15 cellular contexts compared by ENCODE assay signal in genomic region chr6:157186785-157187181, GRCh38.
A peak's percentile ranks its signal among the peaks of the same experiment; 100 is the strongest.
DNase-seq lines count a peak whose midpoint lies in the region; ATAC-seq and TF ChIP-seq lines count a peak whose summit lies in the region.
"Had no signal": no experiment of that assay in that cellular context is flagged by ENCODE, and none has a peak within 500 bp of the region (broad histone marks: within the 10 kb centered on the region; RNA-seq: fewer than 3 reads in every experiment).

No MANE protein-coding gene starts in this region.

- H3K9me3 Mint-ChIP-seq in neural progenitor cell, result no peaks in the 10 kb centered on the region
- H3K9me3 Mint-ChIP-seq: memory B cell had no signal

- H3K27me3 ChIP-seq in heart left ventricle, result no peaks in the 10 kb centered on the region
- H3K27me3 ChIP-seq in Karpas-422 (ENCODE audit: low read length), result no peaks in the 10 kb centered on the region
- H3K27me3 ChIP-seq in hepatocyte, result no peaks in the 10 kb centered on the region
- no peaks in the 10 kb centered on the region for H3K27me3 ChIP-seq in transverse colon
- H3K27me3 ChIP-seq in neural progenitor cell, result no peaks in the 10 kb centered on the region
- H3K27me3 ChIP-seq: neutrophil had no signal

- peaks cover 32% of the 10 kb centered on the region for H3K4me1 Mint-ChIP-seq in neural progenitor cell

- H3K4me1 ChIP-seq in heart left ventricle, result peaks cover 0 to 38% (median 14%) of the 10 kb centered on the region in 12 donors
- peaks cover 29% of the 10 kb centered on the region for H3K4me1 ChIP-seq in Karpas-422 (ENCODE audit: low read length)
- peaks cover 20% of the 10 kb centered on the region for H3K4me1 ChIP-seq in hepatocyte (ENCODE audit: insufficient read depth)
- H3K4me1 ChIP-seq in transverse colon, result peaks cover 8 to 33% (median 19%) of the 10 kb centered on the region in 4 donors
- no peaks in the 10 kb centered on the region for H3K4me1 ChIP-seq in neural progenitor cell

- peaks cover 9% of the 10 kb centered on the region for H3F3A ChIP-seq in neural progenitor cell (ENCODE audit: low read depth)

- no peaks in the 10 kb centered on the region for H3K9me2 ChIP-seq in Karpas-422 (replicated peaks; ENCODE audit: insufficient read depth, low read length)
- H3K9me2 ChIP-seq in hepatocyte (replicated peaks; ENCODE audit: insufficient read depth), result no peaks in the 10 kb centered on the region

- TF ChIP-seq POLR2A in heart left ventricle (IDR thresholded peaks at IDR 0.05), result no peak
- no peak for TF ChIP-seq POLR2A in transverse colon (IDR thresholded peaks at IDR 0.05)

- no peak overlapping the region for H3K27ac Mint-ChIP-seq in neural progenitor cell
- H3K27ac Mint-ChIP-seq: memory B cell had no signal

- no peak for TF ChIP-seq CTCF in heart left ventricle (IDR thresholded peaks at IDR 0.05)
- TF ChIP-seq CTCF in hepatocyte (IDR thresholded peaks at IDR 0.05; ENCODE audit: poor library complexity), result no peak
- no peak for TF ChIP-seq CTCF in transverse colon (IDR thresholded peaks at IDR 0.05)
- no peak for TF ChIP-seq CTCF in neural progenitor cell (IDR thresholded peaks at IDR 0.05)

- H3K79me2 ChIP-seq in Karpas-422 (ENCODE audit: low read length) (peaks cover 19% of the 10 kb centered on the region), hepatocyte (peaks cover 8% of the 10 kb centered on the region), neural progenitor cell (ENCODE audit: low read depth) (no peaks in the 10 kb centered on the region)

- H3K36me3 ChIP-seq in heart left ventricle (peaks cover 0 to 94% (median 68%) of the 10 kb centered on the region in 9 donors), Karpas-422 (ENCODE audit: insufficient read depth, low read length) (peaks cover 50% of the 10 kb centered on the region), hepatocyte (replicated peaks; ENCODE audit: insufficient read depth, low read depth) (no peaks in the 10 kb centered on the region), transverse colon (peaks cover 0 to 35% (median 15%) of the 10 kb centered on the region in 4 donors), neural progenitor cell (peaks cover 16% of the 10 kb centered on the region)

- H3K9me3 ChIP-seq in heart left ventricle, result no peaks in the 10 kb centered on the region
- no peaks in the 10 kb centered on the region for H3K9me3 ChIP-seq in Karpas-422 (ENCODE audit: low read length)
- no peaks in the 10 kb centered on the region for H3K9me3 ChIP-seq in hepatocyte (ENCODE audit: low read depth)
- no peaks in the 10 kb centered on the region for H3K9me3 ChIP-seq in transverse colon
- H3K9me3 ChIP-seq in neural progenitor cell (ENCODE audit: low read depth), result no peaks in the 10 kb centered on the region
- H3K9me3 ChIP-seq: neutrophil had no signal

- H3K4me3 ChIP-seq in heart left ventricle (no peak overlapping the region), Karpas-422 (ENCODE audit: low read length) (no peak overlapping the region), hepatocyte (no peak overlapping the region), transverse colon (no peak overlapping the region), neural progenitor cell (no peak overlapping the region)

- H3K4me2 ChIP-seq in Karpas-422 (ENCODE audit: low read depth, low read length, poor library complexity, severe bottlenecking), result no peak overlapping the region
- no peak overlapping the region for H3K4me2 ChIP-seq in hepatocyte
- H3K4me2 ChIP-seq in neural progenitor cell, result no peak overlapping the region

- DNase-seq in heart left ventricle (no peak), Right ventricle myocardium superior (no peak), Karpas-422 (no peak), hepatocyte (ENCODE audit: low spot score) (no peak), transverse colon (no peak), HUDEP-2 (lab: John Stamatoyannopoulos, UW; ENCODE audit: unreplicated experiment in 76 of 76) (no peak), neural progenitor cell (ENCODE audit: low spot score) (no peak)
- DNase-seq: activated T-cell treated with anti-CD3 and anti-CD28 coated beads, Interleukin-2, amount 50 U/mL, for 1 hour; GDM1; IMR-90 had no signal

- intact Hi-C loops in heart left ventricle (cut with DNase I), result loop anchor here in 9 of 10 donors (5.0 to 10.0 kb wide), 9 partner anchors 44 to 1862 kb away; partner anchors contain the start of gene ARID1B (in 4 of the 9)
- intact Hi-C loops in Right ventricle myocardium superior (cut with DNase I), result no loop called here
- intact Hi-C loops in transverse colon (cut with DNase I; ENCODE audit: low total_unique reads), result loop anchor here (10.0 kb wide), 2 partner anchors 142 to 612 kb away; no protein-coding TSS in a partner anchor

- H2AFZ ChIP-seq in Karpas-422 (ENCODE audit: low read length), result no peak overlapping the region
- no peak overlapping the region for H2AFZ ChIP-seq in hepatocyte
- no peak overlapping the region for H2AFZ ChIP-seq in neural progenitor cell (replicated peaks)

- peak overlapping the region in 9 of 12 donors; percentile 5 to 70 (median 39) for H3K27ac ChIP-seq in heart left ventricle
- peak overlapping the region; percentile 43; the same call in 1 of the 2 replicates for H3K27ac ChIP-seq in Karpas-422 (ENCODE audit: low read length)
- H3K27ac ChIP-seq in hepatocyte, result peak overlapping the region; percentile 66
- peak overlapping the region; percentile 11 to 56 (median 32) for H3K27ac ChIP-seq in transverse colon
- H3K27ac ChIP-seq in neural progenitor cell, result no peak overlapping the region
- H3K27ac ChIP-seq: neutrophil had no signal

- H3K36me3 Mint-ChIP-seq in neural progenitor cell, result peaks cover 41% of the 10 kb centered on the region

- H4K20me1 ChIP-seq in Karpas-422 (ENCODE audit: insufficient read depth, low read depth, low read length), result no peaks in the 10 kb centered on the region
- H4K20me1 ChIP-seq in hepatocyte (ENCODE audit: insufficient read depth, poor library complexity, severe bottlenecking), result peaks cover 15% of the 10 kb centered on the region
- H4K20me1 ChIP-seq in neural progenitor cell (ENCODE audit: low read depth), result peaks cover 9% of the 10 kb centered on the region

- ATAC-seq in heart left ventricle (peak in 1 of 4 donors; percentile 2), Right ventricle myocardium superior (ENCODE audit: poor library complexity) (no peak), HG03520 (IDR thresholded peaks at IDR 0.05; ENCODE audit: unreplicated experiment) (no peak)
- ATAC-seq: activated CD4-positive, CD25-positive, alpha-beta regulatory T cell treated with anti-CD3 and anti-CD28 coated beads, Interleukin-2, amount 50 U/mL, for 24 hours; HCT116 had no signal

- in situ Hi-C loops in transverse colon (cut with MboI; ENCODE audit: low pct_ligation_motif_present in 1 of 4, low pct_unique_long_range_greater_than_20kb in 1 of 4, low sequenced_read_pairs in 3 of 4), result loop anchor here (10.0 to 25.0 kb wide), 3 partner anchors 149 to 624 kb away; no protein-coding TSS in a partner anchor

- TF ChIP-seq EP300 in transverse colon (IDR thresholded peaks at IDR 0.05; ENCODE audit: low read depth), result no peak

- H3K9ac ChIP-seq in Karpas-422 (ENCODE audit: low read length), result no peak overlapping the region
- no peak overlapping the region for H3K9ac ChIP-seq in neural progenitor cell

- 39 to 60% (median 45%) methylated on average over 3 of the region's 3 CpGs for WGBS in heart left ventricle, 4 donors
- WGBS in hepatocyte (ENCODE audit: low lambda C conversion rate, missing lambda C conversion rate), result 84% methylated on average over 3 of the region's 3 CpGs
- WGBS in transverse colon (ENCODE audit: low coverage in 1 of 2), 2 donors, result 76% methylated on average over 3 of the region's 3 CpGs; no CpG with 5 or more reads in 1 of the 2 donors

- H3K4me3 Mint-ChIP-seq in neural progenitor cell, result no peak overlapping the region
- H3K4me3 Mint-ChIP-seq: memory B cell had no signal

- H3K27me3 Mint-ChIP-seq in neural progenitor cell (ENCODE audit: insufficient read depth, low read depth), result peaks cover 3% of the 10 kb centered on the region
- H3K27me3 Mint-ChIP-seq: memory B cell had no signal
